ENCODE assay signal across 8 cellular contexts in the genomic region with DNA sequence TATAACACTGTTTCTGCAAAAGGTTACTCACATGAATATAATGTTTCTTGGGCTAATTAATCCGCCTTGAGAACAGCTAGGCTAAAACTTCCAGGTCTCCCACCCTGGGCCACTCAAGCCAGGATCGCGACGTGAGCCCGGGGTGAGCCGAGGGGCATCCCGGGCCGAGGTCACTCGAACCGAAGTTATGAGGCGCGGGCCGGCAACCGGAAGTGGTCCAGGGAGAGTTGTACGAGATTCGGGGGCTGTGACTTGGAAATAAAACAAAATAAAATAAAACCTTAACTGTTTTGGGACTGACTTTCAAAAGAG. TPM values are rescaled to one million over a fixed set of nuclear protein-coding genes. Genes with fewer than 3 reads are reported as not detected.
DNase-seq lines count a peak whose midpoint lies in the region; ATAC-seq and TF ChIP-seq lines count a peak whose summit lies in the region.

No MANE protein-coding gene starts in this region.

- ATAC-seq in GM18505 (IDR thresholded peaks at IDR 0.05; ENCODE audit: unreplicated experiment) (peak; percentile 8), HG02571 (IDR thresholded peaks at IDR 0.05; ENCODE audit: unreplicated experiment) (peak; percentile 10)

- H3K79me2 ChIP-seq in osteoblast (ENCODE audit: insufficient read depth, low read length), result peaks cover 43% of the 10 kb centered on the region

- TF ChIP-seq POLR2A in GM18505 (IDR thresholded peaks at IDR 0.05; ENCODE audit: borderline replicate concordance, extremely low read depth, insufficient read depth, insufficient read length), result no peak

- H3K36me3 ChIP-seq in esophagus (ENCODE audit: control insufficient read depth in 2 of 2, insufficient read depth in 2 of 2, low read length in 1 of 2) (no peaks in the 10 kb centered on the region), osteoblast (ENCODE audit: insufficient read depth, low read length) (peaks cover 9% of the 10 kb centered on the region)

- H3K27me3 ChIP-seq in esophagus (ENCODE audit: control insufficient read depth in 1 of 2, insufficient read depth in 2 of 2, low read length in 2 of 2), result no peaks in the 10 kb centered on the region
- no peaks in the 10 kb centered on the region for H3K27me3 ChIP-seq in osteoblast (ENCODE audit: insufficient read depth, low read length)

- H2AFZ ChIP-seq in osteoblast (ENCODE audit: low read length), result peak overlapping the region; percentile 48

- H3K9me3 ChIP-seq in esophagus (ENCODE audit: control insufficient read depth in 2 of 2, insufficient read depth in 1 of 2, low read depth in 1 of 2, low read length in 1 of 2) (no peaks in the 10 kb centered on the region), osteoblast (ENCODE audit: low read depth, low read length) (no peaks in the 10 kb centered on the region)

- DNase-seq in OCI-M1 (lab: John Stamatoyannopoulos, UW) (peak; percentile 60), osteoblast (ENCODE audit: insufficient read length, low spot score, missing footprints) (no peak), HCEC 1CT (no peak), kidney glomerular epithelial cell (lab: John Stamatoyannopoulos, UW) (no peak), HPDE6-E6E7 (ENCODE audit: extremely low spot score) (no peak)

- H4K20me1 ChIP-seq in osteoblast (ENCODE audit: insufficient read depth, low read length), result no peaks in the 10 kb centered on the region

- peak overlapping the region; percentile 87 for H3K4me2 ChIP-seq in osteoblast (ENCODE audit: insufficient read depth, low read length)

- WGBS in esophagus, 2 donors, result 2 to 33% methylated on average over 16 of the region's 16 CpGs

- peak overlapping the region; percentile 46 to 47 for H3K4me3 ChIP-seq in esophagus (ENCODE audit: low read depth in 1 of 2, low read length in 2 of 2)
- peak overlapping the region; percentile 73 for H3K4me3 ChIP-seq in osteoblast (ENCODE audit: insufficient read depth, low read length)

- H3K27ac ChIP-seq in esophagus (ENCODE audit: low read depth in 2 of 2, low read length in 1 of 2) (peak overlapping the region; percentile 69 to 91), osteoblast (ENCODE audit: low read depth, low read length) (peak overlapping the region; percentile 73)

- TF ChIP-seq CTCF in osteoblast (IDR thresholded peaks at IDR 0.05; ENCODE audit: extremely low read depth, low read depth, low read length), result no peak

- H3K4me1 ChIP-seq in esophagus (ENCODE audit: control insufficient read depth in 2 of 2, insufficient read depth in 2 of 2, low read length in 1 of 2), result no peaks in the 10 kb centered on the region
- peaks cover 18% of the 10 kb centered on the region for H3K4me1 ChIP-seq in osteoblast (ENCODE audit: insufficient read depth, low read length)

RNA-seq across cellular contexts. Expression of a gene that starts 0.3 kb away (rescaled TPM):
- polyA plus RNA-seq in esophagus, result 10 to 100 TPM; 10.1 to 14.2 TPM
- total RNA-seq in osteoblast, result 13.3 and 17.0 TPM in 2 replicates

RNA-seq across cellular contexts. Expression of a gene that starts 0.3 kb away (rescaled TPM):
- polyA plus RNA-seq in esophagus, result 10 to 100 TPM; 11.6 to 64.1 TPM
- total RNA-seq in osteoblast, result 3.3 and 6.2 TPM in 2 replicates

RNA-seq across cellular contexts. Expression of a gene that starts 0.7 kb away (rescaled TPM):
- 10 to 100 TPM in 1 of 2 donors, 1 to 10 TPM in 1; 9.8 to 17.6 TPM for polyA plus RNA-seq in esophagus
- 10.1 and 10.6 TPM in 2 replicates for total RNA-seq in osteoblast

RNA-seq across cellular contexts. Expression of a gene that starts 44.0 kb away (rescaled TPM):
- 10 to 100 TPM; 31.8 to 58.4 TPM for polyA plus RNA-seq in esophagus
- 46.6 and 47.4 TPM in 2 replicates for total RNA-seq in osteoblast

RNA-seq across cellular contexts. Expression of a gene that starts 48.1 kb away (rescaled TPM):
- 1 to 10 TPM; 2.2 TPM for polyA plus RNA-seq in esophagus
- total RNA-seq in osteoblast, result 10.9 and 12.1 TPM in 2 replicates
